In genomic region chr7:150468241-150468640, GRCh38 we compare ENCODE assay signal across 21 cellular contexts. TPM values are rescaled to one million over a fixed set of nuclear protein-coding genes. Genes with fewer than 3 reads are reported as not detected.
DNase-seq lines count a peak whose midpoint lies in the region; ATAC-seq and TF ChIP-seq lines count a peak whose summit lies in the region.
"Had no signal": no experiment of that assay in that cellular context is flagged by ENCODE, and none has a peak within 500 bp of the region (broad histone marks: within the 10 kb centered on the region; RNA-seq: fewer than 3 reads in every experiment).

No MANE protein-coding gene starts in this region.

- H3K27ac ChIP-seq in gastroesophageal sphincter = peak overlapping the region in 1 of 4 donors; percentile 16
- H3K27ac ChIP-seq: left lung, pancreas, transverse colon had no signal

- H3K27me3 Mint-ChIP-seq in activated T-cell treated with anti-CD3 and anti-CD28 coated beads, Interleukin-2, amount 50 U/mL, for 4 hours (ENCODE audit: low read depth) = no peaks in the 10 kb centered on the region
- no peaks in the 10 kb centered on the region for H3K27me3 Mint-ChIP-seq in T-helper 17 cell
- peaks cover 16% of the 10 kb centered on the region for H3K27me3 Mint-ChIP-seq in osteocyte (ENCODE audit: unreplicated experiment)
- H3K27me3 Mint-ChIP-seq: activated CD8-positive, alpha-beta memory T cell treated with anti-CD3 and anti-CD28 coated beads, Interleukin-2, amount 10 ng/mL, durations not matched to agents 7 days and 5 days had no signal

- peaks cover 52% of the 10 kb centered on the region for H3K36me3 Mint-ChIP-seq in activated T-cell treated with anti-CD3 and anti-CD28 coated beads, Interleukin-2, amount 50 U/mL, for 4 hours (ENCODE audit: insufficient read depth)
- peaks cover 21% of the 10 kb centered on the region for H3K36me3 Mint-ChIP-seq in T-helper 17 cell (ENCODE audit: low read depth)
- peaks cover 48% of the 10 kb centered on the region for H3K36me3 Mint-ChIP-seq in stimulated activated effector memory CD8-positive, alpha-beta T cell treated with anti-CD3 and anti-CD28 coated beads, Interleukin-12 subunit alpha, Interleukin-12 subunit beta, amount 100 ng/mL, for 72 hours
- no peaks in the 10 kb centered on the region for H3K36me3 Mint-ChIP-seq in osteocyte (ENCODE audit: unreplicated experiment)

- 86 to 96% methylated on average over 3 of the region's 3 CpGs for WGBS in gastroesophageal sphincter (ENCODE audit: low coverage in 1 of 2), 2 donors

- H3K36me3 ChIP-seq in gastroesophageal sphincter = peaks cover 0 to 4% of the 10 kb centered on the region in 2 donors
- H3K36me3 ChIP-seq: pancreas, transverse colon had no signal

- TF ChIP-seq CTCF in gastroesophageal sphincter (IDR thresholded peaks at IDR 0.05) (no peak), osteocyte (IDR thresholded peaks at IDR 0.05) (no peak)

- H3K9me3 ChIP-seq in T-helper 17 cell (ENCODE audit: control insufficient read depth, low read length, poor library complexity, severe bottlenecking) = peaks cover 2% of the 10 kb centered on the region
- H3K9me3 ChIP-seq in gastroesophageal sphincter = peaks cover 0 to 7% (median 0%) of the 10 kb centered on the region in 3 donors
- H3K9me3 ChIP-seq: pancreas had no signal

- H3K27me3 ChIP-seq in gastroesophageal sphincter = no peaks in the 10 kb centered on the region
- H3K27me3 ChIP-seq: left lung, pancreas, transverse colon had no signal

- ATAC-seq in activated T-cell treated with anti-CD3 and anti-CD28 coated beads, Interleukin-2, amount 50 U/mL, for 4 hours = peak; percentile 86 to 88
- peak; percentile 62 for ATAC-seq in T-helper 17 cell
- ATAC-seq in gastroesophageal sphincter = no peak
- no peak for ATAC-seq in stimulated activated effector memory CD8-positive, alpha-beta T cell treated with anti-CD3 and anti-CD28 coated beads, Interleukin-12 subunit alpha, Interleukin-12 subunit beta, amount 100 ng/mL, for 72 hours
- ATAC-seq in HG03439 (IDR thresholded peaks at IDR 0.05; ENCODE audit: unreplicated experiment) = no peak
- ATAC-seq: activated CD8-positive, alpha-beta memory T cell treated with anti-CD3 and anti-CD28 coated beads, Interleukin-2, amount 10 ng/mL, durations not matched to agents 7 days and 5 days; left lung; pancreas had no signal

- H3K27ac Mint-ChIP-seq in T-helper 17 cell (peak overlapping the region; percentile 81), osteocyte (ENCODE audit: unreplicated experiment) (no peak overlapping the region)
- H3K27ac Mint-ChIP-seq in stimulated activated effector memory CD8-positive, alpha-beta T cell treated with anti-CD3 and anti-CD28 coated beads, Interleukin-12 subunit alpha, Interleukin-12 subunit beta, amount 100 ng/mL, for 72 hours = peak overlapping the region; percentile 82
- H3K27ac Mint-ChIP-seq: activated B cell treated with CpG ODN at 0.5 μM for 24 hours; activated CD8-positive, alpha-beta memory T cell treated with anti-CD3 and anti-CD28 coated beads, Interleukin-2, amount 10 ng/mL, durations not matched to agents 7 days and 5 days; T-helper 2 cell treated with Interferon-gamma antibody and Interleukin-4, amounts not matched to agents 5 μg/mL and 100 μg/mL, for 36 hours had no signal

- TF ChIP-seq EP300 in gastroesophageal sphincter (IDR thresholded peaks at IDR 0.05) = no peak

- H3K4me1 ChIP-seq in gastroesophageal sphincter = no peaks in the 10 kb centered on the region
- H3K4me1 ChIP-seq: pancreas, transverse colon had no signal

- peak overlapping the region; percentile 25 for H3K4me3 Mint-ChIP-seq in activated T-cell treated with anti-CD3 and anti-CD28 coated beads, Interleukin-2, amount 50 U/mL, for 4 hours
- H3K4me3 Mint-ChIP-seq in T-helper 17 cell = peak overlapping the region; percentile 78
- no peak overlapping the region for H3K4me3 Mint-ChIP-seq in stimulated activated effector memory CD8-positive, alpha-beta T cell treated with anti-CD3 and anti-CD28 coated beads, Interleukin-12 subunit alpha, Interleukin-12 subunit beta, amount 100 ng/mL, for 72 hours
- H3K4me3 Mint-ChIP-seq in osteocyte (ENCODE audit: unreplicated experiment) = no peak overlapping the region
- H3K4me3 Mint-ChIP-seq: activated B cell treated with CpG ODN at 0.5 μM for 24 hours; activated CD8-positive, alpha-beta memory T cell treated with anti-CD3 and anti-CD28 coated beads, Interleukin-2, amount 10 ng/mL, durations not matched to agents 7 days and 5 days; T-helper 2 cell treated with Interferon-gamma antibody and Interleukin-4, amounts not matched to agents 5 μg/mL and 100 μg/mL, for 36 hours had no signal

- H3K9me3 Mint-ChIP-seq in activated T-cell treated with anti-CD3 and anti-CD28 coated beads, Interleukin-2, amount 50 U/mL, for 4 hours = peaks cover 8% of the 10 kb centered on the region
- H3K9me3 Mint-ChIP-seq in stimulated activated effector memory CD8-positive, alpha-beta T cell treated with anti-CD3 and anti-CD28 coated beads, Interleukin-12 subunit alpha, Interleukin-12 subunit beta, amount 100 ng/mL, for 72 hours = peaks cover 3% of the 10 kb centered on the region
- peaks cover 2% of the 10 kb centered on the region for H3K9me3 Mint-ChIP-seq in osteocyte (ENCODE audit: unreplicated experiment)

- DNase-seq in activated T-cell treated with anti-CD3 and anti-CD28 coated beads, Interleukin-2, amount 50 U/mL, for 4 hours = no peak
- DNase-seq in activated T-cell treated with anti-CD3 and anti-CD28 coated beads, Interleukin-2, amount 50 U/mL, for 48 hours = no peak
- DNase-seq in T-helper 17 cell (no peak), osteocyte (ENCODE audit: extremely low spot score, unreplicated experiment) (no peak), HK-2 (ENCODE audit: unreplicated experiment) (no peak)
- no peak for DNase-seq in stimulated activated effector memory CD8-positive, alpha-beta T cell treated with anti-CD3 and anti-CD28 coated beads, Interleukin-12 subunit alpha, Interleukin-12 subunit beta, amount 100 ng/mL, for 72 hours (ENCODE audit: low spot score in 2 of 2)
- DNase-seq: activated B cell treated with CpG ODN at 0.5 μM for 24 hours; activated CD8-positive, alpha-beta memory T cell treated with anti-CD3 and anti-CD28 coated beads, Interleukin-2, amount 10 ng/mL, durations not matched to agents 7 days and 5 days; dermis blood vessel endothelial cell; Kasumi-1; left lung; NCI-H526; pancreas; SIG-M5; transverse colon had no signal

- TF ChIP-seq POLR2A in gastroesophageal sphincter (IDR thresholded peaks at IDR 0.05) = no peak

- H3K4me3 ChIP-seq in gastroesophageal sphincter = peak overlapping the region; percentile 21 to 39
- H3K4me3 ChIP-seq: pancreas had no signal

- H3K4me1 Mint-ChIP-seq in activated T-cell treated with anti-CD3 and anti-CD28 coated beads, Interleukin-2, amount 50 U/mL, for 4 hours (ENCODE audit: low read depth) = peaks cover 85% of the 10 kb centered on the region
- H3K4me1 Mint-ChIP-seq in T-helper 17 cell = peaks cover 55% of the 10 kb centered on the region
- peaks cover 60% of the 10 kb centered on the region for H3K4me1 Mint-ChIP-seq in stimulated activated effector memory CD8-positive, alpha-beta T cell treated with anti-CD3 and anti-CD28 coated beads, Interleukin-12 subunit alpha, Interleukin-12 subunit beta, amount 100 ng/mL, for 72 hours
- no peaks in the 10 kb centered on the region for H3K4me1 Mint-ChIP-seq in osteocyte (ENCODE audit: unreplicated experiment)
- H3K4me1 Mint-ChIP-seq: activated B cell treated with CpG ODN at 0.5 μM for 24 hours had no signal

RNA-seq across cellular contexts. Expression of gene GIMAP8, which starts 17.8 kb away (rescaled TPM):
- total RNA-seq in activated T-cell treated with anti-CD3 and anti-CD28 coated beads, Interleukin-2, amount 50 U/mL, for 4 hours = 1 to 10 TPM; 3.5 to 4.0 (median 3.6) TPM
- total RNA-seq in T-helper 17 cell = 10 to 100 TPM in 1 of 2 donors, 1 to 10 TPM in 1; 8.1 to 12.0 TPM
- 10 to 100 TPM in 3 of 4 donors, 1 to 10 TPM in 1; 6.1 to 19.1 (median 12.5) TPM for total RNA-seq in gastroesophageal sphincter
- not detected in 2 replicates for total RNA-seq in osteocyte
- total RNA-seq: activated B cell treated with CpG ODN at 0.5 μM for 24 hours, epithelial cell of proximal tubule, HT1080, OCI-LY7 had no signal

RNA-seq across cellular contexts. Expression of gene GIMAP7, which starts 46.4 kb away (rescaled TPM):
- 10 to 100 TPM; 23.9 to 28.3 (median 25.0) TPM for total RNA-seq in activated T-cell treated with anti-CD3 and anti-CD28 coated beads, Interleukin-2, amount 50 U/mL, for 4 hours
- total RNA-seq in T-helper 17 cell (10 to 100 TPM; 62.7 to 68.3 TPM), gastroesophageal sphincter (10 to 100 TPM in 3 of 4 donors, 1 to 10 TPM in 1; 5.1 to 30.0 (median 17.8) TPM), osteocyte (not detected in 2 replicates)
- total RNA-seq: activated B cell treated with CpG ODN at 0.5 μM for 24 hours, epithelial cell of proximal tubule, HT1080, OCI-LY7 had no signal

Comparison
In these comparisons a context has a peak if more than half of its experiments do, and no peak if none do; other contexts are left out.
1. ATAC-seq: peak in activated T-cell treated with anti-CD3 and anti-CD28 coated beads, Interleukin-2, amount 50 U/mL, for 4 hours (2 of 2) and T-helper 17 cell (single experiment); none in gastroesophageal sphincter (single experiment), stimulated activated effector memory CD8-positive, alpha-beta T cell treated with anti-CD3 and anti-CD28 coated beads, Interleukin-12 subunit alpha, Interleukin-12 subunit beta, amount 100 ng/mL, for 72 hours (single experiment) and HG03439 (single experiment).
2. H3K4me3 Mint-ChIP-seq: peak in activated T-cell treated with anti-CD3 and anti-CD28 coated beads, Interleukin-2, amount 50 U/mL, for 4 hours (single experiment) and T-helper 17 cell (single experiment); none in stimulated activated effector memory CD8-positive, alpha-beta T cell treated with anti-CD3 and anti-CD28 coated beads, Interleukin-12 subunit alpha, Interleukin-12 subunit beta, amount 100 ng/mL, for 72 hours (single experiment) and osteocyte (single experiment).